Comparison of ENCODE assay signal across 11 cellular contexts in genomic region chr3:114428173-114428606, GRCh38.
A peak's percentile ranks its signal among the peaks of the same experiment; 100 is the strongest.
DNase-seq lines count a peak whose midpoint lies in the region; ATAC-seq lines count a peak whose summit lies in the region.
"Had no signal": no experiment of that assay in that cellular context is flagged by ENCODE, and none has a peak within 500 bp of the region (broad histone marks: within the 10 kb centered on the region; RNA-seq: fewer than 3 reads in every experiment).

No MANE protein-coding gene starts in this region.

- peak; percentile 20 to 22 for DNase-seq in Kasumi-1 (lab: John Stamatoyannopoulos, UW)
- no peak for DNase-seq in NCI-H146 (lab: John Stamatoyannopoulos, UW)
- no peak for DNase-seq in D341Med (ENCODE audit: low spot score)
- DNase-seq in DMS 273 treated with DMSO at 0.1 percent for 48 hours (lab: John Stamatoyannopoulos, UW): no peak
- DNase-seq in cortex of kidney (lab: John Stamatoyannopoulos, UW): no peak
- DNase-seq: natural killer cell; NCI-H2029; stimulated activated naive CD4-positive, alpha-beta T cell had no signal

- ATAC-seq in GM19351 (IDR thresholded peaks at IDR 0.05; ENCODE audit: unreplicated experiment): peak; percentile 97
- peak; percentile 78 for ATAC-seq in HG02884 (IDR thresholded peaks at IDR 0.05; ENCODE audit: unreplicated experiment)
- ATAC-seq: esophagus mucosa, natural killer cell had no signal

Comparison
In these comparisons a context has a peak if more than half of its experiments do, and no peak if none do; other contexts are left out.
1. DNase-seq: peak in Kasumi-1 (2 of 2); none in NCI-H146 (single experiment), D341Med (single experiment), DMS 273 treated with DMSO at 0.1 percent for 48 hours (single experiment) and cortex of kidney (single experiment).